8 cellular contexts compared by ENCODE assay signal in the genomic region with DNA sequence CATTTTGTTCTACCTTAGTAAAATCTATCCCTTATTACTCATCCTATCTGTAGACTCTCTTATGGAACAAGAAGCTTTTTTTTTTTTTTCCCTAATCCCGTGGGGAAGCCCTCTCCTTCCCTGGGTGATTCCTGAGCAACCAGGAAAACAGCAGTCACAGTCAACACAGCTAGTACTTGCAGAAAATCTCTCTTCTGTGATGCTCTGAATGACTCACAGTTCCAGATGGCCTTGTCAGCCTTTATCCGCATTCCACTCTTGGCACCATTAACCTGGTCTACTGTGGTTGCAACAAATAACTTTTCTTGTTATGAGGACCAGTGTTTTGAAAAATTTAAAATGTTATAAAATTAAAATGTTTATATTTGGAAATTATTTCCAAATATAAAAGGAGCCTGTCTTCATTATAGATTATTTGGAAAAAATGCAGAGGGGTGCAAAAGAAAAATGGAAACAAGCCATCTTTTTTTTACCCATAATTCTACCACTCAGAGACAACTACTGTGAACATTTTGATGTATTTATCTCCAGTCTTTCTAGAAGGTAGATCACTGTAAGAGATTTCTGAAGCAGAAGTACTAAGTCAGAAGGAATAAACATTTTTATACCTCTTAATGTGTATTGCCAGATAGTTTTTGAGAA.
A peak's percentile ranks its signal among the peaks of the same experiment; 100 is the strongest.
DNase-seq lines count a peak whose midpoint lies in the region; ATAC-seq and TF ChIP-seq lines count a peak whose summit lies in the region.

No MANE protein-coding gene starts in this region.

- H3K9me3 ChIP-seq in SK-N-SH, result no peaks in the 10 kb centered on the region
- no peaks in the 10 kb centered on the region for H3K9me3 ChIP-seq in prostate gland
- H3K9me3 ChIP-seq in CD8-positive, alpha-beta memory T cell (ENCODE audit: low read length), result no peaks in the 10 kb centered on the region

- H3K27me3 Mint-ChIP-seq in CD8-positive, alpha-beta memory T cell, result peaks cover 0 to 3% of the 10 kb centered on the region in 2 donors

- H3K27me3 ChIP-seq in SK-N-SH (ENCODE audit: insufficient read depth) (no peaks in the 10 kb centered on the region), prostate gland (replicated peaks; ENCODE audit: insufficient read depth) (no peaks in the 10 kb centered on the region)
- H3K27me3 ChIP-seq in CD8-positive, alpha-beta memory T cell (ENCODE audit: insufficient read depth, low read length, poor library complexity, severe bottlenecking), result no peaks in the 10 kb centered on the region

- peak overlapping the region; percentile 28 to 74; a peak in 3 of 4 replicates for H3K27ac ChIP-seq in SK-N-SH (ENCODE audit: low read depth in 2 of 2, low read length in 1 of 2)
- no peak overlapping the region for H3K27ac ChIP-seq in prostate gland
- H3K27ac ChIP-seq in CD8-positive, alpha-beta memory T cell (ENCODE audit: low read depth, low read length), result no peak overlapping the region

- WGBS in SK-N-SH (ENCODE audit: low lambda C conversion rate), result 7% methylated on average over 2 of the region's 2 CpGs
- WGBS in prostate gland, result 37% methylated on average over 2 of the region's 2 CpGs

- H3K36me3 ChIP-seq in SK-N-SH (replicated peaks in 1 of 2; ENCODE audit: control insufficient read depth in 1 of 2, insufficient read depth in 2 of 2, low read length in 1 of 2), result no peaks in the 10 kb centered on the region
- H3K36me3 ChIP-seq in prostate gland, result no peaks in the 10 kb centered on the region
- H3K36me3 ChIP-seq in CD8-positive, alpha-beta memory T cell (ENCODE audit: insufficient read depth, low read length), result no peaks in the 10 kb centered on the region

- DNase-seq in EH (ENCODE audit: low read depth) (peak; percentile 91), SK-N-SH (no peak), globus pallidus (ENCODE audit: low spot score) (peak; percentile 17), prostate gland (ENCODE audit: low spot score) (peak; percentile 22), activated gamma-delta T cell treated with Interleukin-2 at 50 U/mL for 16 hours (no peak)
- no peak for DNase-seq in CD8-positive, alpha-beta memory T cell
- DNase-seq in stimulated activated CD4-positive, alpha-beta T cell treated with anti-CD3 and anti-CD28 coated beads, Interleukin-4, amount 100 ng/mL, for 4 hours, result no peak

- TF ChIP-seq RAD21 in SK-N-SH (IDR thresholded peaks at IDR 0.05; ENCODE audit: low read length), result no peak

- intact Hi-C loops in prostate gland (cut with DNase I), result no loop called here

- H3K36me3 Mint-ChIP-seq in CD8-positive, alpha-beta memory T cell, result peaks cover 0 to 3% (median 0%) of the 10 kb centered on the region in 3 donors

- CTCF ChIA-PET in SK-N-SH (lab: Yijun Ruan, JAX), result interaction anchor here (0.6 to 1.0 kb wide), 2 partner anchors 36 to 104 kb away, joined by 3 read pairs; no protein-coding TSS in a partner anchor
- CTCF ChIA-PET in CD8-positive, alpha-beta memory T cell (lab: Charles Lee), result no interaction called here

- no peaks in the 10 kb centered on the region for H3K79me2 ChIP-seq in SK-N-SH (ENCODE audit: insufficient read depth)

- TF ChIP-seq CTCF in SK-N-SH (IDR thresholded peaks at IDR 0.05) (no peak), prostate gland (IDR thresholded peaks at IDR 0.05) (no peak)

- 0 out of 2 replicates have a peak overlapping the region, but pooled peaks have one; percentile 25 for H3K9ac ChIP-seq in SK-N-SH

- POLR2A ChIA-PET in SK-N-SH (lab: Yijun Ruan, JAX), result no interaction called here
- POLR2A ChIA-PET in CD8-positive, alpha-beta memory T cell (lab: Charles Lee), result no interaction called here

- ATAC-seq in GM21737 (IDR thresholded peaks at IDR 0.05; ENCODE audit: unreplicated experiment), result no peak

- H3K4me3 ChIP-seq in SK-N-SH (ENCODE audit: low read depth in 2 of 2, low read length in 1 of 2), result no peak overlapping the region
- H3K4me3 ChIP-seq in prostate gland, result no peak overlapping the region
- no peak overlapping the region for H3K4me3 ChIP-seq in CD8-positive, alpha-beta memory T cell (ENCODE audit: low read length)

- H2AFZ ChIP-seq in SK-N-SH (ENCODE audit: low read depth), result 0 out of 2 replicates have a peak overlapping the region, but pooled peaks have one; percentile 60

- no peaks in the 10 kb centered on the region for H3K4me1 Mint-ChIP-seq in CD8-positive, alpha-beta memory T cell

- H4K20me1 ChIP-seq in SK-N-SH (ENCODE audit: insufficient read depth), result no peaks in the 10 kb centered on the region

- H3K4me1 ChIP-seq in SK-N-SH (ENCODE audit: control insufficient read depth in 1 of 2, insufficient read depth in 2 of 2, low read depth in 1 of 2, low read length in 1 of 2) (no peaks in the 10 kb centered on the region; a peak in 1 of 4 replicates), prostate gland (replicated peaks) (no peaks in the 10 kb centered on the region)
- H3K4me1 ChIP-seq in CD8-positive, alpha-beta memory T cell (ENCODE audit: insufficient read depth, low read length), result no peaks in the 10 kb centered on the region

- peaks cover 0 to 2% (median 0%) of the 10 kb centered on the region in 5 donors for H3K9me3 Mint-ChIP-seq in CD8-positive, alpha-beta memory T cell

- no peak for TF ChIP-seq POLR2A in prostate gland (IDR thresholded peaks at IDR 0.05)

- no peak overlapping the region for H3K27ac Mint-ChIP-seq in CD8-positive, alpha-beta memory T cell

- no peak overlapping the region for H3K4me2 ChIP-seq in SK-N-SH

- H3F3A ChIP-seq in SK-N-SH (replicated peaks; ENCODE audit: insufficient read depth), result peaks cover 11% of the 10 kb centered on the region

- no peak overlapping the region for H3K4me3 Mint-ChIP-seq in CD8-positive, alpha-beta memory T cell

- peak in 1 of 2 experiments; percentile 27; a peak in 1 of 4 replicates for TF ChIP-seq EP300 in SK-N-SH (IDR thresholded peaks at IDR 0.05; ENCODE audit: borderline replicate concordance in 1 of 2, low read depth in 1 of 2, low read length in 1 of 2)

- no peaks in the 10 kb centered on the region for H3K9me2 ChIP-seq in SK-N-SH

TF ChIP-seq in SK-N-SH, 30 proteins besides CTCF, POLR2A, EP300 and RAD21:
- TF ChIP-seq, protein P1, sequence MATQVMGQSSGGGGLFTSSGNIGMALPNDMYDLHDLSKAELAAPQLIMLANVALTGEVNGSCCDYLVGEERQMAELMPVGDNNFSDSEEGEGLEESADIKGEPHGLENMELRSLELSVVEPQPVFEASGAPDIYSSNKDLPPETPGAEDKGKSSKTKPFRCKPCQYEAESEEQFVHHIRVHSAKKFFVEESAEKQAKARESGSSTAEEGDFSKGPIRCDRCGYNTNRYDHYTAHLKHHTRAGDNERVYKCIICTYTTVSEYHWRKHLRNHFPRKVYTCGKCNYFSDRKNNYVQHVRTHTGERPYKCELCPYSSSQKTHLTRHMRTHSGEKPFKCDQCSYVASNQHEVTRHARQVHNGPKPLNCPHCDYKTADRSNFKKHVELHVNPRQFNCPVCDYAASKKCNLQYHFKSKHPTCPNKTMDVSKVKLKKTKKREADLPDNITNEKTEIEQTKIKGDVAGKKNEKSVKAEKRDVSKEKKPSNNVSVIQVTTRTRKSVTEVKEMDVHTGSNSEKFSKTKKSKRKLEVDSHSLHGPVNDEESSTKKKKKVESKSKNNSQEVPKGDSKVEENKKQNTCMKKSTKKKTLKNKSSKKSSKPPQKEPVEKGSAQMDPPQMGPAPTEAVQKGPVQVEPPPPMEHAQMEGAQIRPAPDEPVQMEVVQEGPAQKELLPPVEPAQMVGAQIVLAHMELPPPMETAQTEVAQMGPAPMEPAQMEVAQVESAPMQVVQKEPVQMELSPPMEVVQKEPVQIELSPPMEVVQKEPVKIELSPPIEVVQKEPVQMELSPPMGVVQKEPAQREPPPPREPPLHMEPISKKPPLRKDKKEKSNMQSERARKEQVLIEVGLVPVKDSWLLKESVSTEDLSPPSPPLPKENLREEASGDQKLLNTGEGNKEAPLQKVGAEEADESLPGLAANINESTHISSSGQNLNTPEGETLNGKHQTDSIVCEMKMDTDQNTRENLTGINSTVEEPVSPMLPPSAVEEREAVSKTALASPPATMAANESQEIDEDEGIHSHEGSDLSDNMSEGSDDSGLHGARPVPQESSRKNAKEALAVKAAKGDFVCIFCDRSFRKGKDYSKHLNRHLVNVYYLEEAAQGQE (IDR thresholded peaks at IDR 0.05; ENCODE audit: low read depth, low read length), result no peak
- TF ChIP-seq SIN3A (IDR thresholded peaks at IDR 0.05; ENCODE audit: borderline replicate concordance, low read depth, low read length), result no peak
- TF ChIP-seq FOSL2 (IDR thresholded peaks at IDR 0.05; ENCODE audit: borderline replicate concordance, low read depth), result peak; percentile 89
- TF ChIP-seq, protein P2, sequence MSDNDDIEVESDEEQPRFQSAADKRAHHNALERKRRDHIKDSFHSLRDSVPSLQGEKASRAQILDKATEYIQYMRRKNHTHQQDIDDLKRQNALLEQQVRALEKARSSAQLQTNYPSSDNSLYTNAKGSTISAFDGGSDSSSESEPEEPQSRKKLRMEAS (IDR thresholded peaks at IDR 0.05; ENCODE audit: low read depth), result no peak
- TF ChIP-seq, protein P3, sequence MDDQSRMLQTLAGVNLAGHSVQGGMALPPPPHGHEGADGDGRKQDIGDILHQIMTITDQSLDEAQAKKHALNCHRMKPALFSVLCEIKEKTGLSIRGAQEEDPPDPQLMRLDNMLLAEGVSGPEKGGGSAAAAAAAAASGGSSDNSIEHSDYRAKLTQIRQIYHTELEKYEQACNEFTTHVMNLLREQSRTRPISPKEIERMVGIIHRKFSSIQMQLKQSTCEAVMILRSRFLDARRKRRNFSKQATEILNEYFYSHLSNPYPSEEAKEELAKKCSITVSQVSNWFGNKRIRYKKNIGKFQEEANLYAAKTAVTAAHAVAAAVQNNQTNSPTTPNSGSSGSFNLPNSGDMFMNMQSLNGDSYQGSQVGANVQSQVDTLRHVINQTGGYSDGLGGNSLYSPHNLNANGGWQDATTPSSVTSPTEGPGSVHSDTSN (IDR thresholded peaks at IDR 0.05), result peak; percentile 70
- peak; percentile 72; the same call in 1 of the 2 replicates for TF ChIP-seq TEAD4 (IDR thresholded peaks at IDR 0.05; ENCODE audit: borderline replicate concordance, insufficient read depth)
- peak; percentile 83 for TF ChIP-seq ELF1 (IDR thresholded peaks at IDR 0.05)
- peak; percentile 29; the same call in 1 of the 2 replicates for TF ChIP-seq RXRA (IDR thresholded peaks at IDR 0.05; ENCODE audit: borderline replicate concordance, low read depth)
- peak; percentile 31; the same call in 1 of the 2 replicates for TF ChIP-seq POLR2AphosphoS5 (IDR thresholded peaks at IDR 0.05; ENCODE audit: low read depth, low read length)
- TF ChIP-seq FOXJ3 (CRISPR knock-in tag; IDR thresholded peaks at IDR 0.05), result no peak
- TF ChIP-seq TCF12 (IDR thresholded peaks at IDR 0.05), result peak; percentile 94
- peak; percentile 74 for TF ChIP-seq NFIC (IDR thresholded peaks at IDR 0.05; ENCODE audit: borderline replicate concordance)
- peak; percentile 78 for TF ChIP-seq JUND (IDR thresholded peaks at IDR 0.05)
TF ChIP-seq in SK-N-SH: peak in this region for 9.

Comparison
In these comparisons a context has a peak if more than half of its experiments do, and no peak if none do; other contexts are left out.
1. DNase-seq: peak in EH (single experiment), globus pallidus (single experiment) and prostate gland (single experiment); none in SK-N-SH (single experiment), CD8-positive, alpha-beta memory T cell (0 of 5), stimulated activated CD4-positive, alpha-beta T cell treated with anti-CD3 and anti-CD28 coated beads, Interleukin-4, amount 100 ng/mL, for 4 hours (0 of 2) and activated gamma-delta T cell treated with Interleukin-2 at 50 U/mL for 16 hours (single experiment).
2. H3K27ac ChIP-seq: peak in SK-N-SH (2 of 2); none in prostate gland (0 of 2) and CD8-positive, alpha-beta memory T cell (single experiment).